ENCODE assay signal across 14 cellular contexts in genomic region chr15:47870956-47871625, GRCh38.
A peak's percentile ranks its signal among the peaks of the same experiment; 100 is the strongest.
DNase-seq lines count a peak whose midpoint lies in the region; ATAC-seq, FAIRE-seq and TF ChIP-seq lines count a peak whose summit lies in the region.
"Had no signal": no experiment of that assay in that cellular context is flagged by ENCODE, and none has a peak within 500 bp of the region (broad histone marks: within the 10 kb centered on the region; RNA-seq: fewer than 3 reads in every experiment).

No MANE protein-coding gene starts in this region.

- no peak overlapping the region for H3K4me3 ChIP-seq in keratinocyte (ENCODE audit: control insufficient read depth in 2 of 3, extremely low read depth in 1 of 3, insufficient read depth in 2 of 3, low read depth in 1 of 3, low read length in 3 of 3)
- H3K4me3 ChIP-seq: testis had no signal

- H3K27ac ChIP-seq in angular gyrus (ENCODE audit: low read depth, low read length) (peak overlapping the region; percentile 10), keratinocyte (ENCODE audit: control insufficient read depth, insufficient read depth, low read length) (no peak overlapping the region)
- H3K27ac ChIP-seq: epithelial cell of prostate, HL-60, testis, VCaP had no signal

- no peaks in the 10 kb centered on the region for H3K27me3 ChIP-seq in keratinocyte (ENCODE audit: control insufficient read depth, extremely low read depth, insufficient read depth, low read length)
- H3K27me3 ChIP-seq: testis had no signal

- no peaks in the 10 kb centered on the region for H4K20me1 ChIP-seq in keratinocyte (ENCODE audit: control insufficient read depth, extremely low read depth, insufficient read depth, low read length)

- no peaks in the 10 kb centered on the region for H3K9me1 ChIP-seq in keratinocyte (ENCODE audit: control insufficient read depth, extremely low read depth, insufficient read depth, low read length)

- no peak for TF ChIP-seq CTCF in keratinocyte (optimal IDR thresholded peaks at IDR 0.05 in 1 of 3, IDR thresholded peaks at IDR 0.05 in 1 of 3, conservative IDR thresholded peaks at IDR 0.05 in 1 of 3; ENCODE audit: extremely low read depth in 1 of 3, insufficient read depth in 2 of 3, low read length in 3 of 3)

- no peak overlapping the region for H3K4me2 ChIP-seq in keratinocyte (ENCODE audit: control insufficient read depth, extremely low read depth, insufficient read depth, low read depth, low read length)

- no peak for ATAC-seq in HG02642 (IDR thresholded peaks at IDR 0.05; ENCODE audit: poor library complexity, unreplicated experiment)
- ATAC-seq: HCT116 had no signal

- FAIRE-seq in keratinocyte (lab: Jason Lieb, UNC) (peak; percentile 5), GM12891 (lab: Jason Lieb, UNC) (no peak)

- DNase-seq in D341Med (ENCODE audit: low spot score) (peak; percentile 38), NCI-H1092 treated with DMSO at 0.1 percent for 48 hours (lab: John Stamatoyannopoulos, UW) (peak; percentile 34), keratinocyte (ENCODE audit: low read depth, low spot score) (no peak), NCI-H526 (lab: John Stamatoyannopoulos, UW) (no peak), GM12891 (ENCODE audit: insufficient read length, low spot score) (no peak)
- DNase-seq in activated CD8-positive, alpha-beta memory T cell treated with anti-CD3 and anti-CD28 coated beads, Interleukin-2, amount 50 U/mL, for 4 hours: no peak
- DNase-seq: CD4-positive, CD25-positive, alpha-beta regulatory T cell; testis had no signal

- TF ChIP-seq POLR2A in GM12891 (IDR thresholded peaks at IDR 0.05; ENCODE audit: low read depth, low read length): no peak

- H2AFZ ChIP-seq in keratinocyte (ENCODE audit: control insufficient read depth, low read length): no peak overlapping the region

- H3K36me3 ChIP-seq in keratinocyte (ENCODE audit: control insufficient read depth in 2 of 2, extremely low read depth in 1 of 2, insufficient read depth in 2 of 2, low read length in 2 of 2): no peaks in the 10 kb centered on the region

- dilution Hi-C loops in keratinocyte (cut with MboI; ENCODE audit: extremely low pct_ligation_motif_present, low sequenced_read_pairs): no loop called here

- no peak overlapping the region for H3K9ac ChIP-seq in keratinocyte (ENCODE audit: control insufficient read depth, extremely low read depth, insufficient read depth, low read length)

- H3K4me1 ChIP-seq in keratinocyte (ENCODE audit: control insufficient read depth, extremely low read depth, insufficient read depth, low read length): no peaks in the 10 kb centered on the region

- no peaks in the 10 kb centered on the region for H3K79me2 ChIP-seq in keratinocyte (ENCODE audit: control insufficient read depth, insufficient read depth, low read length)

- H3K9me3 ChIP-seq in keratinocyte (ENCODE audit: control insufficient read depth, low read depth, low read length): no peaks in the 10 kb centered on the region
- H3K9me3 ChIP-seq: testis had no signal

TF ChIP-seq in GM12891, 5 proteins besides CTCF, POLR2A, EP300 and RAD21:
- TF ChIP-seq POU2F2 (IDR thresholded peaks at IDR 0.05; ENCODE audit: low read depth, low read length): no peak
- TF ChIP-seq SPI1 (IDR thresholded peaks at IDR 0.05; ENCODE audit: low read depth, low read length): no peak
- no peak for TF ChIP-seq POLR2AphosphoS5 (IDR thresholded peaks at IDR 0.05; ENCODE audit: low read depth, low read length)
- no peak for TF ChIP-seq PAX5 (IDR thresholded peaks at IDR 0.05; ENCODE audit: insufficient read depth, low read length, severe bottlenecking)
- no peak for TF ChIP-seq TAF1 (IDR thresholded peaks at IDR 0.05; ENCODE audit: low read depth, low read length)

Comparison
In these comparisons a context has a peak if more than half of its experiments do, and no peak if none do; other contexts are left out.
1. DNase-seq: peak in D341Med (single experiment) and NCI-H1092 treated with DMSO at 0.1 percent for 48 hours (single experiment); none in keratinocyte (single experiment), NCI-H526 (0 of 2), GM12891 (single experiment) and activated CD8-positive, alpha-beta memory T cell treated with anti-CD3 and anti-CD28 coated beads, Interleukin-2, amount 50 U/mL, for 4 hours (single experiment).